ENCODE assay signal across 1 cellular context in the genomic region with DNA sequence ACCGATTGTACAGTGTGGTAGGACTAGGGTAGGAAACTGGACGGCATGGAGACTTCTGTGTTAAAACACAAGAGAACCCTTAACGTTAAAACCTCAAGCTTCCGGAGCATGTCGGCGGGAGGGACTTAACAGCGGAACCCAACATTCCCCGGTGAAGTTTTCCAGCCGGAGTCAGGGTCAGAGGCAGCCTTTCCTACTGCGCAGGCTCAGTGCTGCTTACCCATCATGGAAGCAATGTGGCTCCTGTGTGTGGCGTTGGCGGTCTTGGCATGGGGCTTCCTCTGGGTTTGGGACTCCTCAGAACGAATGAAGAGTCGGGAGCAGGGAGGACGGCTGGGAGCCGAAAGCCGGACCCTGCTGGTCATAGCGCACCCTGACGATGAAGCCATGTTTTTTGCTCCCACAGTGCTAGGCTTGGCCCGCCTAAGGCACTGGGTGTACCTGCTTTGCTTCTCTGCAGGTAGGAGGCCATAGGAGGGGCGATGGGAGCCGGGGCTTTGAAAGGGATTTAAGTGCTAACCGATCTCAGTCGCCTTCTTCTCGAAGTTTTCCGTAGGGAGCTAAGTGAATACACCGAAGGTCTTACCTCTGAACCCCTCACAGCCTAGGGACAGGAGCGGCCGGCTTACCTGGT.
TF ChIP-seq lines count a peak whose summit lies in the region.

A gene (plus strand): TSS at position 209 of the 634 bp plus-strand sequence. CDS start 17 bp downstream, at position 226.

TF ChIP-seq in HepG2, 621 proteins besides CTCF, POLR2A, EP300 and RAD21 (continued from another document and continues in another):
- TF ChIP-seq, protein P1, sequence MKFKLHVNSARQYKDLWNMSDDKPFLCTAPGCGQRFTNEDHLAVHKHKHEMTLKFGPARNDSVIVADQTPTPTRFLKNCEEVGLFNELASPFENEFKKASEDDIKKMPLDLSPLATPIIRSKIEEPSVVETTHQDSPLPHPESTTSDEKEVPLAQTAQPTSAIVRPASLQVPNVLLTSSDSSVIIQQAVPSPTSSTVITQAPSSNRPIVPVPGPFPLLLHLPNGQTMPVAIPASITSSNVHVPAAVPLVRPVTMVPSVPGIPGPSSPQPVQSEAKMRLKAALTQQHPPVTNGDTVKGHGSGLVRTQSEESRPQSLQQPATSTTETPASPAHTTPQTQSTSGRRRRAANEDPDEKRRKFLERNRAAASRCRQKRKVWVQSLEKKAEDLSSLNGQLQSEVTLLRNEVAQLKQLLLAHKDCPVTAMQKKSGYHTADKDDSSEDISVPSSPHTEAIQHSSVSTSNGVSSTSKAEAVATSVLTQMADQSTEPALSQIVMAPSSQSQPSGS (CRISPR knock-in tag; IDR thresholded peaks at IDR 0.05) = peak; percentile 89
- no peak for TF ChIP-seq ZNF17 (CRISPR knock-in tag; IDR thresholded peaks at IDR 0.05)
- peak; percentile 88; the same call in 1 of the 2 replicates for TF ChIP-seq MIXL1 (CRISPR knock-in tag; IDR thresholded peaks at IDR 0.05)
- TF ChIP-seq CEBPB (IDR thresholded peaks at IDR 0.05; ENCODE audit: borderline replicate concordance, low read depth, low read length) = no peak
- no peak for TF ChIP-seq RAD51 (IDR thresholded peaks at IDR 0.05; ENCODE audit: borderline replicate concordance)
- TF ChIP-seq XBP1 (CRISPR knock-in tag; IDR thresholded peaks at IDR 0.05) = no peak
- TF ChIP-seq TARDBP (CRISPR knock-in tag; IDR thresholded peaks at IDR 0.05) = peak; percentile 75
- peak; percentile 70 for TF ChIP-seq NCOA2 (CRISPR knock-in tag; IDR thresholded peaks at IDR 0.05)
- TF ChIP-seq, protein P2, sequence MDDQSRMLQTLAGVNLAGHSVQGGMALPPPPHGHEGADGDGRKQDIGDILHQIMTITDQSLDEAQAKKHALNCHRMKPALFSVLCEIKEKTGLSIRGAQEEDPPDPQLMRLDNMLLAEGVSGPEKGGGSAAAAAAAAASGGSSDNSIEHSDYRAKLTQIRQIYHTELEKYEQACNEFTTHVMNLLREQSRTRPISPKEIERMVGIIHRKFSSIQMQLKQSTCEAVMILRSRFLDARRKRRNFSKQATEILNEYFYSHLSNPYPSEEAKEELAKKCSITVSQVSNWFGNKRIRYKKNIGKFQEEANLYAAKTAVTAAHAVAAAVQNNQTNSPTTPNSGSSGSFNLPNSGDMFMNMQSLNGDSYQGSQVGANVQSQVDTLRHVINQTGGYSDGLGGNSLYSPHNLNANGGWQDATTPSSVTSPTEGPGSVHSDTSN (CRISPR knock-in tag; IDR thresholded peaks at IDR 0.05; ENCODE audit: borderline replicate concordance) = no peak
- no peak; the same call in 1 of the 2 replicates for TF ChIP-seq ZNF556 (CRISPR knock-in tag; IDR thresholded peaks at IDR 0.05; ENCODE audit: borderline replicate concordance)
- TF ChIP-seq, protein P3, sequence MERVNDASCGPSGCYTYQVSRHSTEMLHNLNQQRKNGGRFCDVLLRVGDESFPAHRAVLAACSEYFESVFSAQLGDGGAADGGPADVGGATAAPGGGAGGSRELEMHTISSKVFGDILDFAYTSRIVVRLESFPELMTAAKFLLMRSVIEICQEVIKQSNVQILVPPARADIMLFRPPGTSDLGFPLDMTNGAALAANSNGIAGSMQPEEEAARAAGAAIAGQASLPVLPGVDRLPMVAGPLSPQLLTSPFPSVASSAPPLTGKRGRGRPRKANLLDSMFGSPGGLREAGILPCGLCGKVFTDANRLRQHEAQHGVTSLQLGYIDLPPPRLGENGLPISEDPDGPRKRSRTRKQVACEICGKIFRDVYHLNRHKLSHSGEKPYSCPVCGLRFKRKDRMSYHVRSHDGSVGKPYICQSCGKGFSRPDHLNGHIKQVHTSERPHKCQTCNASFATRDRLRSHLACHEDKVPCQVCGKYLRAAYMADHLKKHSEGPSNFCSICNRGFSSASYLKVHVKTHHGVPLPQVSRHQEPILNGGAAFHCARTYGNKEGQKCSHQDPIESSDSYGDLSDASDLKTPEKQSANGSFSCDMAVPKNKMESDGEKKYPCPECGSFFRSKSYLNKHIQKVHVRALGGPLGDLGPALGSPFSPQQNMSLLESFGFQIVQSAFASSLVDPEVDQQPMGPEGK (CRISPR knock-in tag; IDR thresholded peaks at IDR 0.05) = peak; percentile 27; the same call in 1 of the 2 replicates
- TF ChIP-seq, protein P4, sequence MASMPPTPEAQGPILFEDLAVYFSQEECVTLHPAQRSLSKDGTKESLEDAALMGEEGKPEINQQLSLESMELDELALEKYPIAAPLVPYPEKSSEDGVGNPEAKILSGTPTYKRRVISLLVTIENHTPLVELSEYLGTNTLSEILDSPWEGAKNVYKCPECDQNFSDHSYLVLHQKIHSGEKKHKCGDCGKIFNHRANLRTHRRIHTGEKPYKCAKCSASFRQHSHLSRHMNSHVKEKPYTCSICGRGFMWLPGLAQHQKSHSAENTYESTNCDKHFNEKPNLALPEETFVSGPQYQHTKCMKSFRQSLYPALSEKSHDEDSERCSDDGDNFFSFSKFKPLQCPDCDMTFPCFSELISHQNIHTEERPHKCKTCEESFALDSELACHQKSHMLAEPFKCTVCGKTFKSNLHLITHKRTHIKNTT (CRISPR knock-in tag; IDR thresholded peaks at IDR 0.05) = no peak
- TF ChIP-seq, protein P5, sequence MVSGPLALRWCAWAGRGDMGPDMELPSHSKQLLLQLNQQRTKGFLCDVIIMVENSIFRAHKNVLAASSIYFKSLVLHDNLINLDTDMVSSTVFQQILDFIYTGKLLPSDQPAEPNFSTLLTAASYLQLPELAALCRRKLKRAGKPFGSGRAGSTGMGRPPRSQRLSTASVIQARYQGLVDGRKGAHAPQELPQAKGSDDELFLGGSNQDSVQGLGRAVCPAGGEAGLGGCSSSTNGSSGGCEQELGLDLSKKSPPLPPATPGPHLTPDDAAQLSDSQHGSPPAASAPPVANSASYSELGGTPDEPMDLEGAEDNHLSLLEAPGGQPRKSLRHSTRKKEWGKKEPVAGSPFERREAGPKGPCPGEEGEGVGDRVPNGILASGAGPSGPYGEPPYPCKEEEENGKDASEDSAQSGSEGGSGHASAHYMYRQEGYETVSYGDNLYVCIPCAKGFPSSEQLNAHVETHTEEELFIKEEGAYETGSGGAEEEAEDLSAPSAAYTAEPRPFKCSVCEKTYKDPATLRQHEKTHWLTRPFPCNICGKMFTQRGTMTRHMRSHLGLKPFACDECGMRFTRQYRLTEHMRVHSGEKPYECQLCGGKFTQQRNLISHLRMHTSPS (CRISPR knock-in tag; IDR thresholded peaks at IDR 0.05; ENCODE audit: low read depth) = no peak
- no peak for TF ChIP-seq TBX3 (IDR thresholded peaks at IDR 0.05; ENCODE audit: borderline replicate concordance)
- TF ChIP-seq, protein P6, sequence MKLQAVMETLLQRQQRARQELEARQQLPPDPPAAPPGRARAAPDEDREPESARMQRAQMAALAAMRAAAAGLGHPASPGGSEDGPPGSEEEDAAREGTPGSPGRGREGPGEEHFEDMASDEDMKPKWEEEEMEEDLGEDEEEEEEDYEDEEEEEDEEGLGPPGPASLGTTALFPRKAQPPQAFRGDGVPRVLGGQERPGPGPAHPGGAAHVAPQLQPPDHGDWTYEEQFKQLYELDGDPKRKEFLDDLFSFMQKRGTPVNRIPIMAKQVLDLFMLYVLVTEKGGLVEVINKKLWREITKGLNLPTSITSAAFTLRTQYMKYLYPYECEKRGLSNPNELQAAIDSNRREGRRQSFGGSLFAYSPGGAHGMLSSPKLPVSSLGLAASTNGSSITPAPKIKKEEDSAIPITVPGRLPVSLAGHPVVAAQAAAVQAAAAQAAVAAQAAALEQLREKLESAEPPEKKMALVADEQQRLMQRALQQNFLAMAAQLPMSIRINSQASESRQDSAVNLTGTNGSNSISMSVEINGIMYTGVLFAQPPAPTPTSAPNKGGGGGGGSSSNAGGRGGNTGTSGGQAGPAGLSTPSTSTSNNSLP (IDR thresholded peaks at IDR 0.05; ENCODE audit: low read depth, low read length) = no peak
- TF ChIP-seq, protein P7, sequence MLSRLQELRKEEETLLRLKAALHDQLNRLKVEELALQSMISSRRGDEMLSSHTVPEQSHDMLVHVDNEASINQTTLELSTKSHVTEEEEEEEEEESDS (CRISPR knock-in tag; IDR thresholded peaks at IDR 0.05; ENCODE audit: borderline replicate concordance) = no peak
- TF ChIP-seq SP5 (CRISPR knock-in tag; IDR thresholded peaks at IDR 0.05; ENCODE audit: borderline replicate concordance, low read depth) = 0 out of 2 replicates have a peak, but pooled peaks have one; percentile 61
- TF ChIP-seq, protein P8, sequence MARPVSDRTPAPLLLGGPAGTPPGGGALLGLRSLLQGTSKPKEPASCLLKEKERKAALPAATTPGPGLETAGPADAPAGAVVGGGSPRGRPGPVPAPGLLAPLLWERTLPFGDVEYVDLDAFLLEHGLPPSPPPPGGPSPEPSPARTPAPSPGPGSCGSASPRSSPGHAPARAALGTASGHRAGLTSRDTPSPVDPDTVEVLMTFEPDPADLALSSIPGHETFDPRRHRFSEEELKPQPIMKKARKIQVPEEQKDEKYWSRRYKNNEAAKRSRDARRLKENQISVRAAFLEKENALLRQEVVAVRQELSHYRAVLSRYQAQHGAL (CRISPR knock-in tag; IDR thresholded peaks at IDR 0.05; ENCODE audit: not compliant biosample characterization) = no peak
- peak; percentile 91; the same call in 1 of the 2 replicates for TF ChIP-seq MEF2D (CRISPR knock-in tag; IDR thresholded peaks at IDR 0.05)
- no peak for TF ChIP-seq MBD4 (IDR thresholded peaks at IDR 0.05; ENCODE audit: borderline replicate concordance, low read length)
- TF ChIP-seq DNMT1 (CRISPR knock-in tag; IDR thresholded peaks at IDR 0.05) = 0 out of 2 replicates have a peak, but pooled peaks have one; percentile 59
- TF ChIP-seq POGZ (CRISPR knock-in tag; IDR thresholded peaks at IDR 0.05) = peak; percentile 92
- TF ChIP-seq ZNF720 (CRISPR knock-in tag; IDR thresholded peaks at IDR 0.05) = peak; percentile 33; the same call in 1 of the 2 replicates
- TF ChIP-seq, protein P9, sequence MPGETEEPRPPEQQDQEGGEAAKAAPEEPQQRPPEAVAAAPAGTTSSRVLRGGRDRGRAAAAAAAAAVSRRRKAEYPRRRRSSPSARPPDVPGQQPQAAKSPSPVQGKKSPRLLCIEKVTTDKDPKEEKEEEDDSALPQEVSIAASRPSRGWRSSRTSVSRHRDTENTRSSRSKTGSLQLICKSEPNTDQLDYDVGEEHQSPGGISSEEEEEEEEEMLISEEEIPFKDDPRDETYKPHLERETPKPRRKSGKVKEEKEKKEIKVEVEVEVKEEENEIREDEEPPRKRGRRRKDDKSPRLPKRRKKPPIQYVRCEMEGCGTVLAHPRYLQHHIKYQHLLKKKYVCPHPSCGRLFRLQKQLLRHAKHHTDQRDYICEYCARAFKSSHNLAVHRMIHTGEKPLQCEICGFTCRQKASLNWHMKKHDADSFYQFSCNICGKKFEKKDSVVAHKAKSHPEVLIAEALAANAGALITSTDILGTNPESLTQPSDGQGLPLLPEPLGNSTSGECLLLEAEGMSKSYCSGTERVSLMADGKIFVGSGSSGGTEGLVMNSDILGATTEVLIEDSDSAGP (CRISPR knock-in tag; IDR thresholded peaks at IDR 0.05; ENCODE audit: borderline replicate concordance) = peak; percentile 60
- TF ChIP-seq SMARCC2 (IDR thresholded peaks at IDR 0.05) = no peak
- TF ChIP-seq, protein P10, sequence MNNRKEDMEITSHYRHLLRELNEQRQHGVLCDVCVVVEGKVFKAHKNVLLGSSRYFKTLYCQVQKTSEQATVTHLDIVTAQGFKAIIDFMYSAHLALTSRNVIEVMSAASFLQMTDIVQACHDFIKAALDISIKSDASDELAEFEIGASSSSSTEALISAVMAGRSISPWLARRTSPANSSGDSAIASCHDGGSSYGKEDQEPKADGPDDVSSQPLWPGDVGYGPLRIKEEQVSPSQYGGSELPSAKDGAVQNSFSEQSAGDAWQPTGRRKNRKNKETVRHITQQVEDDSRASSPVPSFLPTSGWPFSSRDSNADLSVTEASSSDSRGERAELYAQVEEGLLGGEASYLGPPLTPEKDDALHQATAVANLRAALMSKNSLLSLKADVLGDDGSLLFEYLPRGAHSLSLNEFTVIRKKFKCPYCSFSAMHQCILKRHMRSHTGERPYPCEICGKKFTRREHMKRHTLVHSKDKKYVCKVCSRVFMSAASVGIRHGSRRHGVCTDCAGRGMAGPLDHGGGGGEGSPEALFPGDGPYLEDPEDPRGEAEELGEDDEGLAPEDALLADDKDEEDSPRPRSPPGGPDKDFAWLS (CRISPR knock-in tag; IDR thresholded peaks at IDR 0.05; ENCODE audit: borderline replicate concordance) = no peak
- TF ChIP-seq ZNF672 (CRISPR knock-in tag; IDR thresholded peaks at IDR 0.05) = 0 out of 2 replicates have a peak, but pooled peaks have one; percentile 45
- peak; percentile 91 for TF ChIP-seq AHR (CRISPR knock-in tag; IDR thresholded peaks at IDR 0.05)
- TF ChIP-seq NFE2 (CRISPR knock-in tag; IDR thresholded peaks at IDR 0.05) = no peak
- TF ChIP-seq, protein P11, sequence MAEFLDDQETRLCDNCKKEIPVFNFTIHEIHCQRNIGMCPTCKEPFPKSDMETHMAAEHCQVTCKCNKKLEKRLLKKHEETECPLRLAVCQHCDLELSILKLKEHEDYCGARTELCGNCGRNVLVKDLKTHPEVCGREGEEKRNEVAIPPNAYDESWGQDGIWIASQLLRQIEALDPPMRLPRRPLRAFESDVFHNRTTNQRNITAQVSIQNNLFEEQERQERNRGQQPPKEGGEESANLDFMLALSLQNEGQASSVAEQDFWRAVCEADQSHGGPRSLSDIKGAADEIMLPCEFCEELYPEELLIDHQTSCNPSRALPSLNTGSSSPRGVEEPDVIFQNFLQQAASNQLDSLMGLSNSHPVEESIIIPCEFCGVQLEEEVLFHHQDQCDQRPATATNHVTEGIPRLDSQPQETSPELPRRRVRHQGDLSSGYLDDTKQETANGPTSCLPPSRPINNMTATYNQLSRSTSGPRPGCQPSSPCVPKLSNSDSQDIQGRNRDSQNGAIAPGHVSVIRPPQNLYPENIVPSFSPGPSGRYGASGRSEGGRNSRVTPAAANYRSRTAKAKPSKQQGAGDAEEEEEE (CRISPR knock-in tag; IDR thresholded peaks at IDR 0.05; ENCODE audit: borderline replicate concordance) = no peak
- TF ChIP-seq TCF12 (IDR thresholded peaks at IDR 0.05) = no peak
- TF ChIP-seq TCF12 (CRISPR knock-in tag; IDR thresholded peaks at IDR 0.05) = no peak
- TF ChIP-seq ZNF564 (CRISPR knock-in tag; IDR thresholded peaks at IDR 0.05) = 0 out of 2 replicates have a peak, but pooled peaks have one; percentile 7
- TF ChIP-seq, protein P12, sequence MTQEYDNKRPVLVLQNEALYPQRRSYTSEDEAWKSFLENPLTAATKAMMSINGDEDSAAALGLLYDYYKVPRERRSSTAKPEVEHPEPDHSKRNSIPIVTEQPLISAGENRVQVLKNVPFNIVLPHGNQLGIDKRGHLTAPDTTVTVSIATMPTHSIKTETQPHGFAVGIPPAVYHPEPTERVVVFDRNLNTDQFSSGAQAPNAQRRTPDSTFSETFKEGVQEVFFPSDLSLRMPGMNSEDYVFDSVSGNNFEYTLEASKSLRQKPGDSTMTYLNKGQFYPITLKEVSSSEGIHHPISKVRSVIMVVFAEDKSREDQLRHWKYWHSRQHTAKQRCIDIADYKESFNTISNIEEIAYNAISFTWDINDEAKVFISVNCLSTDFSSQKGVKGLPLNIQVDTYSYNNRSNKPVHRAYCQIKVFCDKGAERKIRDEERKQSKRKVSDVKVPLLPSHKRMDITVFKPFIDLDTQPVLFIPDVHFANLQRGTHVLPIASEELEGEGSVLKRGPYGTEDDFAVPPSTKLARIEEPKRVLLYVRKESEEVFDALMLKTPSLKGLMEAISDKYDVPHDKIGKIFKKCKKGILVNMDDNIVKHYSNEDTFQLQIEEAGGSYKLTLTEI (CRISPR knock-in tag; conservative IDR thresholded peaks at IDR 0.05) = no peak
- TF ChIP-seq HNF4G (IDR thresholded peaks at IDR 0.05; ENCODE audit: borderline replicate concordance, low read depth, low read length) = peak; percentile 52; the same call in 1 of the 2 replicates
- peak; percentile 44; the same call in 1 of the 2 replicates for TF ChIP-seq HNF4G (CRISPR knock-in tag; IDR thresholded peaks at IDR 0.05; ENCODE audit: borderline replicate concordance, low read depth)
